8 cellular contexts compared by ENCODE assay signal in genomic region chr3:124351430-124352142, GRCh38.
DNase-seq lines count a peak whose midpoint lies in the region; ATAC-seq, FAIRE-seq and TF ChIP-seq lines count a peak whose summit lies in the region.

No MANE protein-coding gene starts in this region.

- 54 to 59% methylated on average over 4 of the region's 4 CpGs for WGBS in pancreas, 2 donors

- H3K27ac ChIP-seq in pancreas = no peak overlapping the region

- intact Hi-C loops in pancreas (cut with DNase I) = loop anchor here in 2 of 3 donors (5.0 to 10.0 kb wide), 3 partner anchors 113 to 213 kb away; no protein-coding TSS in a partner anchor

- ATAC-seq in pancreas (peak; percentile 53 to 91 (median 87)), GM19035 (IDR thresholded peaks at IDR 0.05; ENCODE audit: unreplicated experiment) (no peak), GM21619 (IDR thresholded peaks at IDR 0.05; ENCODE audit: unreplicated experiment) (no peak)

- H3K4me3 ChIP-seq in pancreas = no peak overlapping the region

- no peaks in the 10 kb centered on the region for H3K36me3 ChIP-seq in pancreas

- H3K27me3 ChIP-seq in pancreas = no peaks in the 10 kb centered on the region

- DNase-seq in GM04503 (ENCODE audit: low read depth) = peak; percentile 36
- peak; percentile 15 for DNase-seq in MV-4-11 (lab: John Stamatoyannopoulos, UW)
- DNase-seq in SK-N-DZ (ENCODE audit: low spot score) = peak; percentile 39
- DNase-seq in foreskin melanocyte = peak; percentile 33
- DNase-seq in pancreas = peak in 3 of 6 donors; percentile 14 to 34 (median 26)
- no peak for DNase-seq in T-helper 9 cell

- no peaks in the 10 kb centered on the region for H3K4me1 ChIP-seq in pancreas

- FAIRE-seq in pancreas (lab: Jason Lieb, UNC) = peak; percentile 82

- peak in 2 of 4 donors; percentile 25 to 29 for TF ChIP-seq CTCF in pancreas (IDR thresholded peaks at IDR 0.05)

- H3K9me3 ChIP-seq in pancreas = no peaks in the 10 kb centered on the region

Comparison
In these comparisons a context has a peak if more than half of its experiments do, and no peak if none do; other contexts are left out.
1. ATAC-seq: peak in pancreas (4 of 4); none in GM19035 (single experiment) and GM21619 (single experiment).